ENCODE assay signal across 1 cellular context in genomic region chr10:122503886-122504285, GRCh38.
TF ChIP-seq lines count a peak whose summit lies in the region.

No MANE protein-coding gene starts in this region.

TF ChIP-seq in GM23338, 12 proteins besides CTCF, POLR2A, EP300 and RAD21:
- no peak for TF ChIP-seq REST (IDR thresholded peaks at IDR 0.05; ENCODE audit: unreplicated experiment)
- TF ChIP-seq ETS1 (IDR thresholded peaks at IDR 0.05) = no peak
- no peak for TF ChIP-seq EZH2 (IDR thresholded peaks at IDR 0.05; ENCODE audit: low read depth, unreplicated experiment)
- no peak for TF ChIP-seq CREB1 (CRISPR knock-in tag; IDR thresholded peaks at IDR 0.05; ENCODE audit: low read depth)
- TF ChIP-seq JUNB (IDR thresholded peaks at IDR 0.05; ENCODE audit: unreplicated experiment) = no peak
- no peak for TF ChIP-seq STAT1 (IDR thresholded peaks at IDR 0.05; ENCODE audit: unreplicated experiment)
- no peak for TF ChIP-seq NANOG (IDR thresholded peaks at IDR 0.05; ENCODE audit: borderline replicate concordance)
- TF ChIP-seq POLR2AphosphoS5 (IDR thresholded peaks at IDR 0.05; ENCODE audit: low read depth) = no peak
- TF ChIP-seq ZNF114 (CRISPR knock-in tag; IDR thresholded peaks at IDR 0.05) = no peak
- no peak for TF ChIP-seq EZH2phosphoT487 (IDR thresholded peaks at IDR 0.05; ENCODE audit: unreplicated experiment)
- no peak for TF ChIP-seq ZNF331 (CRISPR knock-in tag; IDR thresholded peaks at IDR 0.05; ENCODE audit: low read depth)
- no peak for TF ChIP-seq ZNF462 (CRISPR knock-in tag; IDR thresholded peaks at IDR 0.05)
